In the genomic region with DNA sequence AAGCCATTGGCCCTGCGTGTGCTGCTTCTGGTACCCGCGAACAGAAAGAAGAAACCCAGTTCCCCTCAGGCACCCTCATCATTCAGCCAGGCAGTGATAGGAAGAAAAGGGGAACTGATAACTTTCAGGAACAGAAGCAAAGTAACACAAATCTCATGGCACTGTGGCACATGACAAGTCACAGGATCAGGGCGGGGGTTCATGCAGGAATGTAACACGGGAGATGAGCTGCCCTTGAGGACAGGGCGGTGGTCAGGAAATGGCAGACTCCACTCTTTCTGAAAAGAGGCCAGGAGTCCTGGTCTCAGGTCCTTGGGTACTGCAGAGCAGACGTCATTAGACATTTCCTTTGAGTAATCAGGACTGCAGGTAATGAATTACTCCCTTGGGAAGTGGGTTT, we compare ENCODE assay signal across 9 cellular contexts.
DNase-seq lines count a peak whose midpoint lies in the region; ATAC-seq and TF ChIP-seq lines count a peak whose summit lies in the region.
"Had no signal": no experiment of that assay in that cellular context is flagged by ENCODE, and none has a peak within 500 bp of the region (broad histone marks: within the 10 kb centered on the region; RNA-seq: fewer than 3 reads in every experiment).

No MANE protein-coding gene starts in this region.

- H3K27me3 ChIP-seq in left lung: no peaks in the 10 kb centered on the region

- intact Hi-C loops in left lung (cut with DNase I): no loop called here

- no peak overlapping the region for H3K4me3 ChIP-seq in left lung

- H3K9me3 ChIP-seq in left lung: no peaks in the 10 kb centered on the region

- H3K4me1 Mint-ChIP-seq in activated T-helper 17 cell treated with anti-CD3 and anti-CD28 coated beads, Interleukin-2, amount 50 U/mL, for 72 hours: peaks cover 23% of the 10 kb centered on the region

- peak in 1 of 2 donors; percentile 53 for DNase-seq in left lung
- no peak for DNase-seq in NCI-H1417 treated with DMSO at 0.1 percent for 48 hours (lab: John Stamatoyannopoulos, UW)
- DNase-seq in SW480 (ENCODE audit: low spot score): no peak
- no peak for DNase-seq in NCI-H446 (lab: John Stamatoyannopoulos, UW)
- DNase-seq: activated naive CD8-positive, alpha-beta T cell treated with anti-CD3 and anti-CD28 coated beads, Interleukin-2, amount 10 ng/mL, durations not matched to agents 7 days and 5 days had no signal

- no peaks in the 10 kb centered on the region for H3K9me3 Mint-ChIP-seq in activated T-helper 17 cell treated with anti-CD3 and anti-CD28 coated beads, Interleukin-2, amount 50 U/mL, for 72 hours
- H3K9me3 Mint-ChIP-seq: activated naive CD8-positive, alpha-beta T cell treated with anti-CD3 and anti-CD28 coated beads, Interleukin-2, amount 10 ng/mL, durations not matched to agents 7 days and 5 days had no signal

- H3K4me3 Mint-ChIP-seq in activated T-helper 17 cell treated with anti-CD3 and anti-CD28 coated beads, Interleukin-2, amount 50 U/mL, for 72 hours: no peak overlapping the region
- H3K4me3 Mint-ChIP-seq: activated naive CD8-positive, alpha-beta T cell treated with anti-CD3 and anti-CD28 coated beads, Interleukin-2, amount 10 ng/mL, durations not matched to agents 7 days and 5 days had no signal

- TF ChIP-seq CTCF in left lung (IDR thresholded peaks at IDR 0.05): no peak

- H3K27ac Mint-ChIP-seq in activated T-helper 17 cell treated with anti-CD3 and anti-CD28 coated beads, Interleukin-2, amount 50 U/mL, for 72 hours: no peak overlapping the region
- H3K27ac Mint-ChIP-seq: activated naive CD8-positive, alpha-beta T cell treated with anti-CD3 and anti-CD28 coated beads, Interleukin-2, amount 10 ng/mL, durations not matched to agents 7 days and 5 days had no signal

- no peaks in the 10 kb centered on the region for H3K4me1 ChIP-seq in left lung

- ATAC-seq in GM18520 (IDR thresholded peaks at IDR 0.05; ENCODE audit: unreplicated experiment) (peak; percentile 29), GM21723 (IDR thresholded peaks at IDR 0.05; ENCODE audit: unreplicated experiment) (peak; percentile 81), HG03469 (IDR thresholded peaks at IDR 0.05; ENCODE audit: unreplicated experiment) (peak; percentile 68), left lung (peak; percentile 33)
- no peak for ATAC-seq in activated T-helper 17 cell treated with anti-CD3 and anti-CD28 coated beads, Interleukin-2, amount 50 U/mL, for 72 hours (replicated peaks)

- H3K27me3 Mint-ChIP-seq in activated T-helper 17 cell treated with anti-CD3 and anti-CD28 coated beads, Interleukin-2, amount 50 U/mL, for 72 hours: no peaks in the 10 kb centered on the region

- H3K36me3 Mint-ChIP-seq in activated T-helper 17 cell treated with anti-CD3 and anti-CD28 coated beads, Interleukin-2, amount 50 U/mL, for 72 hours (ENCODE audit: low read depth): no peaks in the 10 kb centered on the region
- H3K36me3 Mint-ChIP-seq: activated naive CD8-positive, alpha-beta T cell treated with anti-CD3 and anti-CD28 coated beads, Interleukin-2, amount 10 ng/mL, durations not matched to agents 7 days and 5 days had no signal

- no peak overlapping the region for H3K27ac ChIP-seq in left lung

- no peaks in the 10 kb centered on the region for H3K36me3 ChIP-seq in left lung
